Comparison of ENCODE assay signal across 1 cellular context in genomic region chr17:65100316-65101140, GRCh38.
TF ChIP-seq lines count a peak whose summit lies in the region.

No MANE protein-coding gene starts in this region.

TF ChIP-seq in GM12878, 131 proteins besides CTCF, POLR2A, EP300 and RAD21 (continued from another document):
- TF ChIP-seq ZBTB40 (IDR thresholded peaks at IDR 0.05; ENCODE audit: borderline replicate concordance), result no peak
- peak; percentile 62; the same call in 1 of the 2 replicates for TF ChIP-seq ATF7 (IDR thresholded peaks at IDR 0.05; ENCODE audit: low read depth)
- TF ChIP-seq EGR1 (IDR thresholded peaks at IDR 0.05; ENCODE audit: borderline replicate concordance in 1 of 2, low read depth in 2 of 2, low read length in 2 of 2), result peak in 1 of 2 experiments; percentile 66; a peak in 2 of 3 replicates
- TF ChIP-seq SRF (IDR thresholded peaks at IDR 0.05; ENCODE audit: low read depth in 2 of 2, low read length in 2 of 2), result 0 out of 4 replicates have a peak, but pooled peaks of 1 of the 2 experiments have one; percentile 38
- no peak for TF ChIP-seq FOXK2 (IDR thresholded peaks at IDR 0.05)
- no peak for TF ChIP-seq CUX1 (IDR thresholded peaks at IDR 0.05; ENCODE audit: insufficient replicate concordance, low read depth, low read length)
- 0 out of 2 replicates have a peak, but pooled peaks have one; percentile 7 for TF ChIP-seq RCOR1 (conservative IDR thresholded peaks at IDR 0.05; ENCODE audit: low read depth, low read length)
- TF ChIP-seq KLF5 (IDR thresholded peaks at IDR 0.05; ENCODE audit: partially characterized antibody), result no peak
- TF ChIP-seq TCF12 (IDR thresholded peaks at IDR 0.05; ENCODE audit: low read depth, low read length), result peak; percentile 43; the same call in 1 of the 2 replicates
- TF ChIP-seq CREB1 (IDR thresholded peaks at IDR 0.05; ENCODE audit: low read depth), result peak; percentile 38; the same call in 1 of the 2 replicates
- TF ChIP-seq MXI1 (IDR thresholded peaks at IDR 0.05; ENCODE audit: low read depth, low read length), result no peak
- TF ChIP-seq E2F4 (IDR thresholded peaks at IDR 0.05; ENCODE audit: low read depth, low read length), result 0 out of 2 replicates have a peak, but pooled peaks have one; percentile 39
- TF ChIP-seq BCL3 (IDR thresholded peaks at IDR 0.05; ENCODE audit: borderline replicate concordance, insufficient read depth, low read depth, low read length, poor library complexity, severe bottlenecking), result no peak
- no peak for TF ChIP-seq NFYA (IDR thresholded peaks at IDR 0.05; ENCODE audit: borderline replicate concordance, low read depth, low read length)
- TF ChIP-seq POU2F2 (IDR thresholded peaks at IDR 0.05; ENCODE audit: borderline replicate concordance, low read depth, low read length), result peak; percentile 84; the same call in 2 of the 3 replicates
- TF ChIP-seq EZH2 (IDR thresholded peaks at IDR 0.05; ENCODE audit: borderline replicate concordance, control insufficient read depth, low read depth, low read length), result no peak
- peak; percentile 42 for TF ChIP-seq SP1 (IDR thresholded peaks at IDR 0.05; ENCODE audit: low read depth, low read length)
- TF ChIP-seq MTA2 (IDR thresholded peaks at IDR 0.05; ENCODE audit: low read depth), result peak; percentile 62; the same call in 1 of the 2 replicates
- TF ChIP-seq GATAD2B (conservative IDR thresholded peaks at IDR 0.05; ENCODE audit: low read depth), result no peak
- TF ChIP-seq NFXL1 (IDR thresholded peaks at IDR 0.05; ENCODE audit: borderline replicate concordance), result peak; percentile 99
- peak; percentile 90 for TF ChIP-seq MLLT1 (IDR thresholded peaks at IDR 0.05)
- peak; percentile 70; the same call in 1 of the 2 replicates for TF ChIP-seq RB1 (IDR thresholded peaks at IDR 0.05; ENCODE audit: borderline replicate concordance)
- TF ChIP-seq IKZF2 (IDR thresholded peaks at IDR 0.05), result peak in 1 of 2 experiments; percentile 68; a peak in 2 of 4 replicates
- TF ChIP-seq NRF1 (conservative IDR thresholded peaks at IDR 0.05; ENCODE audit: low read depth, low read length), result no peak
- TF ChIP-seq MYB (IDR thresholded peaks at IDR 0.05; ENCODE audit: borderline replicate concordance, low read depth, low read length), result no peak
- TF ChIP-seq YY1 (IDR thresholded peaks at IDR 0.05; ENCODE audit: low read depth, low read length), result peak; percentile 65
- peak; percentile 39; the same call in 1 of the 2 replicates for TF ChIP-seq IKZF1 (conservative IDR thresholded peaks at IDR 0.05)
- no peak for TF ChIP-seq ZNF207 (IDR thresholded peaks at IDR 0.05; ENCODE audit: borderline replicate concordance)
- TF ChIP-seq SMC3 (IDR thresholded peaks at IDR 0.05; ENCODE audit: borderline replicate concordance, low read length), result peak; percentile 54
- peak; percentile 36; the same call in 1 of the 2 replicates for TF ChIP-seq ELK1 (IDR thresholded peaks at IDR 0.05; ENCODE audit: low read depth, low read length)
- no peak for TF ChIP-seq STAT3 (IDR thresholded peaks at IDR 0.05; ENCODE audit: low read depth, low read length)
- TF ChIP-seq FOXM1 (IDR thresholded peaks at IDR 0.05; ENCODE audit: low read depth, low read length), result peak; percentile 47; the same call in 1 of the 2 replicates
- TF ChIP-seq RUNX3 (IDR thresholded peaks at IDR 0.05; ENCODE audit: low read length), result peak; percentile 53
- TF ChIP-seq TCF3 (IDR thresholded peaks at IDR 0.05; ENCODE audit: borderline replicate concordance, insufficient read depth, low read depth, low read length), result peak; percentile 45
- no peak for TF ChIP-seq IRF3 (IDR thresholded peaks at IDR 0.05)
- 0 out of 2 replicates have a peak, but pooled peaks have one; percentile 19 for TF ChIP-seq RELB (IDR thresholded peaks at IDR 0.05; ENCODE audit: low read depth)
- peak; percentile 43; the same call in 1 of the 2 replicates for TF ChIP-seq MTA3 (IDR thresholded peaks at IDR 0.05; ENCODE audit: borderline replicate concordance, low read length)
- no peak for TF ChIP-seq YBX1 (IDR thresholded peaks at IDR 0.05)
- no peak for TF ChIP-seq BMI1 (IDR thresholded peaks at IDR 0.05; ENCODE audit: borderline replicate concordance)
- TF ChIP-seq CBFB (IDR thresholded peaks at IDR 0.05; ENCODE audit: low read depth), result peak; percentile 8; the same call in 1 of the 2 replicates
- no peak for TF ChIP-seq LARP7 (IDR thresholded peaks at IDR 0.05)
